1 cellular context compared by ENCODE assay signal in genomic region chr12:49827351-49828099, GRCh38.
A peak's percentile ranks its signal among the peaks of the same experiment; 100 is the strongest.
TF ChIP-seq lines count a peak whose summit lies in the region.

No MANE protein-coding gene starts in this region.

TF ChIP-seq in HEK293, 187 proteins besides CTCF, POLR2A, EP300 and RAD21 (continued from another document and continues in another):
- TF ChIP-seq ZNF280C (tag by site-specific recombination; IDR thresholded peaks at IDR 0.05) (no peak), ZNF518A (tag by site-specific recombination; conservative IDR thresholded peaks at IDR 0.05; ENCODE audit: low read depth) (0 out of 2 replicates have a peak, but pooled peaks have one; percentile 46), ZNF544 (tag by site-specific recombination; IDR thresholded peaks at IDR 0.05) (no peak), KLF9 (tag by site-specific recombination; IDR thresholded peaks at IDR 0.05; ENCODE audit: low read depth) (no peak), ZNF138 (tag by site-specific recombination; IDR thresholded peaks at IDR 0.05; ENCODE audit: borderline replicate concordance) (no peak), ZNF513 (tag by site-specific recombination; IDR thresholded peaks at IDR 0.05) (no peak), SP2 (tag by site-specific recombination; IDR thresholded peaks at IDR 0.05) (peak; percentile 71), ZNF423 (tag by site-specific recombination; IDR thresholded peaks at IDR 0.05) (no peak), MYNN (tag by site-specific recombination; IDR thresholded peaks at IDR 0.05; ENCODE audit: borderline replicate concordance) (no peak), WT1 (tag by site-specific recombination; IDR thresholded peaks at IDR 0.05) (no peak), KLF1 (tag by site-specific recombination; IDR thresholded peaks at IDR 0.05) (no peak), ZNF341 (tag by site-specific recombination; IDR thresholded peaks at IDR 0.05; ENCODE audit: low read depth) (peak; percentile 96), ZNF221 (tag by site-specific recombination; IDR thresholded peaks at IDR 0.05; ENCODE audit: borderline replicate concordance) (no peak), RBAK (tag by site-specific recombination; IDR thresholded peaks at IDR 0.05) (no peak), PRDM4 (tag by site-specific recombination; IDR thresholded peaks at IDR 0.05) (no peak), ZFP3 (tag by site-specific recombination; IDR thresholded peaks at IDR 0.05; ENCODE audit: low read depth) (no peak), ZBTB20 (tag by site-specific recombination; IDR thresholded peaks at IDR 0.05) (no peak; the same call in 1 of the 2 replicates), ZNF114 (tag by site-specific recombination; IDR thresholded peaks at IDR 0.05) (no peak), PRDM2 (tag by site-specific recombination; IDR thresholded peaks at IDR 0.05; ENCODE audit: borderline replicate concordance) (no peak), BCL6B (tag by site-specific recombination; IDR thresholded peaks at IDR 0.05) (no peak), ZXDB (tag by site-specific recombination; IDR thresholded peaks at IDR 0.05) (no peak), EGR2 (tag by site-specific recombination; IDR thresholded peaks at IDR 0.05; ENCODE audit: low read depth) (no peak), SCRT2 (tag by site-specific recombination; IDR thresholded peaks at IDR 0.05) (no peak), ZNF335 (tag by site-specific recombination; conservative IDR thresholded peaks at IDR 0.05) (peak; percentile 86), ZNF521 (tag by site-specific recombination; IDR thresholded peaks at IDR 0.05) (no peak), ZNF626 (tag by site-specific recombination; IDR thresholded peaks at IDR 0.05) (no peak), ZBTB7A (tag by site-specific recombination; IDR thresholded peaks at IDR 0.05; ENCODE audit: low read depth) (no peak), ZBTB10 (tag by site-specific recombination; IDR thresholded peaks at IDR 0.05) (no peak), ZNF670 (tag by site-specific recombination; IDR thresholded peaks at IDR 0.05; ENCODE audit: low read depth) (no peak), ZNF473 (tag by site-specific recombination; IDR thresholded peaks at IDR 0.05) (no peak)
